ENCODE assay signal across 11 cellular contexts in genomic region chr20:21322083-21322710, GRCh38.
"Had no signal": no experiment of that assay in that cellular context is flagged by ENCODE, and none has a peak within 500 bp of the region (broad histone marks: within the 10 kb centered on the region; RNA-seq: fewer than 3 reads in every experiment).

No MANE protein-coding gene starts in this region.

- H3K27ac ChIP-seq: hepatocyte, ovary, testis had no signal

- DNase-seq: activated CD4-positive, alpha-beta T cell treated with anti-CD3 and anti-CD28 coated beads, Interleukin-2, amount 50 U/mL, for 4 hours; activated CD4-positive, CD25-positive, alpha-beta regulatory T cell treated with anti-CD3 and anti-CD28 coated beads, Interleukin-2, amount 50 U/mL, for 72 hours; activated effector memory CD4-positive, alpha-beta T cell treated with Interleukin-2 at 50 U/mL for 16 hours; activated T-cell treated with anti-CD3 and anti-CD28 coated beads, Interleukin-2, amount 50 U/mL, for 24 hours; amygdala; kidney glomerular epithelial cell; ovary; stimulated activated CD4-positive, alpha-beta T cell treated with anti-CD3 and anti-CD28 coated beads, Interleukin-4, amount 100 ng/mL, for 24 hours; stimulated activated naive CD8-positive, alpha-beta T cell treated with anti-CD3 and anti-CD28 coated beads, Interleukin-15, amount 100 ng/mL, for 72 hours; testis had no signal

- H3K4me2 ChIP-seq: hepatocyte had no signal

- H2AFZ ChIP-seq: hepatocyte had no signal

- H3K27me3 ChIP-seq: hepatocyte, ovary, testis had no signal

- H3K36me3 ChIP-seq: ovary had no signal

- H3K4me3 ChIP-seq: hepatocyte, ovary, testis had no signal

- H3K9me3 ChIP-seq: testis had no signal
